25 cellular contexts compared by ENCODE assay signal in the genomic region with DNA sequence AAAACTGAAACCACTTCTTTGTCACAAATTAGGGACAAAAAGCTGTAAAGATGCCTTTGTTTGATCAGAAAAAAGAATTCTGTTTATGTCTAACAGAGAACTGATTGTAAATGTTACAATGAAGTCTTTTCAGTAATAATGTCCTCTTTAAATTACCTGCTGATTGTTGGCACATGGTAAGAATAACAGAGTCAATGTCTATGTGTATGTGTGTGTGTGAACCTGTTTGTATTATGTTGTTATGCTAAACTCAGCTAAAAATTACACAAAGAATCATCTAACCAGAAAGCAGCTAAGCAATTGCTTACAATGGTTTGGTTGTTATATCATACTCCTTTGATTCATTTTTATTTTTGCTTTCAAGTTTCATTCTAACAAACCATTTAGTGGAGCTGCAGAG.
"Had no signal": no experiment of that assay in that cellular context is flagged by ENCODE, and none has a peak within 500 bp of the region (broad histone marks: within the 10 kb centered on the region; RNA-seq: fewer than 3 reads in every experiment).

No MANE protein-coding gene starts in this region.

- H3K4me1 ChIP-seq: right lobe of liver, testis had no signal

- DNase-seq: activated CD4-positive, alpha-beta T cell treated with anti-CD3 and anti-CD28 coated beads for 1 hour; activated CD4-positive, alpha-beta T cell treated with anti-CD3 and anti-CD28 coated beads, Interleukin-2, amount 50 U/mL, for 1 hour; activated CD8-positive, alpha-beta T cell treated with anti-CD3 and anti-CD28 coated beads, Interleukin-2, amount 10 ng/mL, durations not matched to agents 7 days and 5 days; activated gamma-delta T cell; brain microvascular endothelial cell; central memory CD4-positive, alpha-beta T cell; dermis blood vessel endothelial cell; effector memory CD8-positive, alpha-beta T cell; esophagus squamous epithelium; immature natural killer cell; left ventricle myocardium superior; mammary epithelial cell; nephron progenitor cell; posterior cingulate gyrus; right lobe of liver; stimulated activated CD4-positive, alpha-beta T cell treated with anti-CD3 and anti-CD28 coated beads, Interleukin-1b, Interleukin-23, amount 100 ng/mL, for 48 hours; stimulated activated naive CD8-positive, alpha-beta T cell treated with anti-CD3 and anti-CD28 coated beads, Interleukin-15, amount 100 ng/mL, for 72 hours; T-helper 9 cell; testis had no signal

- H3K9me3 ChIP-seq: ascending aorta, esophagus squamous epithelium, right lobe of liver, testis had no signal

- H3K4me3 Mint-ChIP-seq: activated CD8-positive, alpha-beta T cell treated with anti-CD3 and anti-CD28 coated beads, Interleukin-2, amount 10 ng/mL, durations not matched to agents 7 days and 5 days; activated T-helper 1 cell treated with anti-CD3 and anti-CD28 coated beads, Interleukin-12 subunit alpha, Interleukin-12 subunit beta, Interleukin-2, Interleukin-4 antibody, amounts not matched to agents 30 ng/mL and 10 ng/mL and 1 ng/mL, durations not matched to agents 14 hours and 24 hours and 36 hours; effector memory CD8-positive, alpha-beta T cell; immature natural killer cell; nephron progenitor cell; stimulated activated effector memory CD8-positive, alpha-beta T cell treated with anti-CD3 and anti-CD28 coated beads, Interleukin-12 subunit alpha, Interleukin-12 subunit beta, amount 100 ng/mL, for 72 hours; stimulated activated naive CD8-positive, alpha-beta T cell treated with anti-CD3 and anti-CD28 coated beads, Interleukin-15, amount 100 ng/mL, for 72 hours; type B pancreatic cell had no signal

- H3K4me1 Mint-ChIP-seq: immature natural killer cell; stimulated activated effector memory CD8-positive, alpha-beta T cell treated with anti-CD3 and anti-CD28 coated beads, Interleukin-12 subunit alpha, Interleukin-12 subunit beta, amount 100 ng/mL, for 72 hours; stimulated activated naive CD8-positive, alpha-beta T cell treated with anti-CD3 and anti-CD28 coated beads, Interleukin-15, amount 100 ng/mL, for 72 hours had no signal

- H3K36me3 ChIP-seq: ascending aorta, brain microvascular endothelial cell, esophagus squamous epithelium, right lobe of liver had no signal

- H3K4me3 ChIP-seq: ascending aorta, esophagus squamous epithelium, right lobe of liver, skin epidermis, testis had no signal

- H3K27ac ChIP-seq: ascending aorta, brain microvascular endothelial cell, esophagus squamous epithelium, right lobe of liver, testis had no signal

- H3K27me3 ChIP-seq: ascending aorta, brain microvascular endothelial cell, esophagus squamous epithelium, right lobe of liver, testis had no signal

- H3K36me3 Mint-ChIP-seq: activated naive CD4-positive, alpha-beta T cell treated with anti-CD3 and anti-CD28 coated beads, Interleukin-2, amount 50 U/mL, for 72 hours; immature natural killer cell; stimulated activated effector memory CD8-positive, alpha-beta T cell treated with anti-CD3 and anti-CD28 coated beads, Interleukin-12 subunit alpha, Interleukin-12 subunit beta, amount 100 ng/mL, for 72 hours; type B pancreatic cell had no signal

- H3K9me3 Mint-ChIP-seq: activated T-helper 1 cell treated with anti-CD3 and anti-CD28 coated beads, Interleukin-12 subunit alpha, Interleukin-12 subunit beta, Interleukin-2, Interleukin-4 antibody, amounts not matched to agents 30 ng/mL and 10 ng/mL and 1 ng/mL, durations not matched to agents 14 hours and 24 hours and 36 hours; nephron progenitor cell; stimulated activated naive CD8-positive, alpha-beta T cell treated with anti-CD3 and anti-CD28 coated beads, Interleukin-15, amount 100 ng/mL, for 72 hours; type B pancreatic cell had no signal

- H3K27ac Mint-ChIP-seq: activated CD8-positive, alpha-beta T cell treated with anti-CD3 and anti-CD28 coated beads, Interleukin-2, amount 10 ng/mL, durations not matched to agents 7 days and 5 days; activated naive CD4-positive, alpha-beta T cell treated with anti-CD3 and anti-CD28 coated beads, Interleukin-2, amount 50 U/mL, for 72 hours; activated T-helper 1 cell treated with anti-CD3 and anti-CD28 coated beads, Interleukin-12 subunit alpha, Interleukin-12 subunit beta, Interleukin-2, Interleukin-4 antibody, amounts not matched to agents 30 ng/mL and 10 ng/mL and 1 ng/mL, durations not matched to agents 14 hours and 24 hours and 36 hours; effector memory CD8-positive, alpha-beta T cell; immature natural killer cell; nephron progenitor cell; stimulated activated effector memory CD8-positive, alpha-beta T cell treated with anti-CD3 and anti-CD28 coated beads, Interleukin-12 subunit alpha, Interleukin-12 subunit beta, amount 100 ng/mL, for 72 hours; stimulated activated naive CD8-positive, alpha-beta T cell treated with anti-CD3 and anti-CD28 coated beads, Interleukin-15, amount 100 ng/mL, for 72 hours; type B pancreatic cell had no signal

- ATAC-seq: activated CD8-positive, alpha-beta T cell treated with anti-CD3 and anti-CD28 coated beads, Interleukin-2, amount 10 ng/mL, durations not matched to agents 7 days and 5 days; activated naive CD4-positive, alpha-beta T cell treated with anti-CD3 and anti-CD28 coated beads, Interleukin-2, amount 50 U/mL, for 72 hours; effector memory CD8-positive, alpha-beta T cell; left ventricle myocardium superior; right lobe of liver; stimulated activated effector memory CD8-positive, alpha-beta T cell treated with anti-CD3 and anti-CD28 coated beads, Interleukin-12 subunit alpha, Interleukin-12 subunit beta, amount 100 ng/mL, for 72 hours; stimulated activated naive CD8-positive, alpha-beta T cell treated with anti-CD3 and anti-CD28 coated beads, Interleukin-15, amount 100 ng/mL, for 72 hours had no signal

- H3K27me3 Mint-ChIP-seq: effector memory CD8-positive, alpha-beta T cell; stimulated activated naive CD8-positive, alpha-beta T cell treated with anti-CD3 and anti-CD28 coated beads, Interleukin-15, amount 100 ng/mL, for 72 hours; type B pancreatic cell had no signal
